In the genomic region with DNA sequence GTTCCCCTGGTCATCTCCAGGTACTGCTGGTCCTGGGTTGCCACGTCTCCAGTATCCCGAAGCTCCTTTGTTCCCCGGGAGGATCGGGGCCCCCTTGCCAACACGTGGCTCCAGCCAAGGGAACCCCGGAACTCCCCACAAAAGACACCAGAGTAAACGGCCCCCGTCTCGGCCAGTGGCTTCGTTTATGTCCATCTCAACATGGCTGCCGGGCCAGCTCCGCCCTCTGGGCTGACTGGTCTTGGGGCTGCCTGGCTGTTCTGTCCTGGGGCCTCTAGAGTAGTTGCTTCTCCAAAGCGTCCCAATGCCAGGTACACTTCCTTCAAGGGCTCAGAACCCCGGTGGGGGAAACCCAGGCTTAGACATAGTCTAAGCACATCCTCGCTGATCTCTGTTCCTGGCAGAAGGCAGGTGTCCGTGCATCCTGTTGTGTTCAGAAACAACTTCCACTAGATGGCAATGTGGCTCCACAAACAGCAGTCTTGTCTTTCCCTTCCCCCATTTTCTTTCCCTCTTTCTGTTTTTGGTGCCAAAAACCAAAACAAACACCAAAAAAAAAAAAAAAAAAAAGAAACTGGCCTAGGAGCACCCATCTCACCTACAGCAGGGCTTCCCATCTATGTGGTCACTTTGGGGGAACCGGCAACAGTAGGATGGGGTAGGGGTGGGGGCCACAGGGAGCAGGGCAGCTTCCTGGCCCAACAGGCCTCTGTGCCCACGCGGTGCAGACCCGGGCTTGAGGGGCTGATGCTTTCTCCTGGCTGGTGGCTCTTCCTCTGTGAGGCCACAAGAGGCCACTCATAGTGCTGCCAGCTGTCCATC, we compare ENCODE assay signal across 8 cellular contexts. TPM values are rescaled to one million over a fixed set of nuclear protein-coding genes. Genes with fewer than 3 reads are reported as not detected.
DNase-seq lines count a peak whose midpoint lies in the region; ATAC-seq and TF ChIP-seq lines count a peak whose summit lies in the region.

No MANE protein-coding gene starts in this region.

- H3K36me3 ChIP-seq in esophagus squamous epithelium, result peaks cover 0 to 11% (median 0%) of the 10 kb centered on the region in 3 donors
- no peaks in the 10 kb centered on the region for H3K36me3 ChIP-seq in neural cell (ENCODE audit: insufficient read depth, low read length)
- H3K36me3 ChIP-seq in tibial artery, result peaks cover 0 to 4% (median 0%) of the 10 kb centered on the region in 3 donors

- H3F3A ChIP-seq in neural cell (ENCODE audit: insufficient read depth, low read length, poor library complexity, severe bottlenecking), result no peaks in the 10 kb centered on the region

- no peak overlapping the region for H3K9ac ChIP-seq in neural cell (ENCODE audit: low read length)

- DNase-seq in CD4-positive, alpha-beta T cell, result peak; percentile 48 to 87 (median 60)
- DNase-seq in HS-5 (ENCODE audit: low read depth), result peak; percentile 28
- DNase-seq in activated CD8-positive, alpha-beta memory T cell treated with anti-CD3 and anti-CD28 coated beads, Interleukin-2, amount 10 ng/mL, durations not matched to agents 7 days and 5 days, result peak; percentile 75
- no peak for DNase-seq in esophagus squamous epithelium (lab: John Stamatoyannopoulos, UW)
- DNase-seq in tibial artery, result peak in 1 of 2 donors; percentile 26
- DNase-seq in NCI-H526 (lab: John Stamatoyannopoulos, UW), result no peak

- H3K4me1 ChIP-seq in esophagus squamous epithelium (peaks cover 10 to 23% (median 16%) of the 10 kb centered on the region in 3 donors), tibial artery (peaks cover 0 to 13% (median 3%) of the 10 kb centered on the region in 4 donors)

- H3K9me2 ChIP-seq in neural cell (ENCODE audit: insufficient read depth, low read length), result no peaks in the 10 kb centered on the region

- H3K9me3 Mint-ChIP-seq in CD4-positive, alpha-beta T cell, result no peaks in the 10 kb centered on the region
- H3K9me3 Mint-ChIP-seq in activated CD8-positive, alpha-beta memory T cell treated with anti-CD3 and anti-CD28 coated beads, Interleukin-2, amount 10 ng/mL, durations not matched to agents 7 days and 5 days (ENCODE audit: low read depth), result no peaks in the 10 kb centered on the region

- no peak for TF ChIP-seq EP300 in neural cell (conservative IDR thresholded peaks at IDR 0.05; ENCODE audit: poor library complexity, severe bottlenecking)

- H3K9me3 ChIP-seq in CD4-positive, alpha-beta T cell (ENCODE audit: control insufficient read depth, low read length), result no peaks in the 10 kb centered on the region
- H3K9me3 ChIP-seq in esophagus squamous epithelium, result no peaks in the 10 kb centered on the region
- no peaks in the 10 kb centered on the region for H3K9me3 ChIP-seq in neural cell (ENCODE audit: low read length)
- no peaks in the 10 kb centered on the region for H3K9me3 ChIP-seq in tibial artery

- CTCF ChIA-PET in CD4-positive, alpha-beta T cell (lab: Charles Lee), result interaction anchor here (0.6 to 1.2 kb wide), 5 partner anchors 12 to 761 kb away, joined by 3 to 6 read pairs (median 3); no protein-coding TSS in a partner anchor
- CTCF ChIA-PET in activated CD8-positive, alpha-beta memory T cell treated with anti-CD3 and anti-CD28 coated beads, Interleukin-2, amount 10 ng/mL, durations not matched to agents 7 days and 5 days (lab: Charles Lee), result interaction anchor here (0.9 to 2.3 kb wide), 4 partner anchors 36 to 214 kb away, joined by 3 to 19 read pairs (median 4); a partner anchor contains a TSS

- H3K27ac ChIP-seq in CD4-positive, alpha-beta T cell (ENCODE audit: low read depth, low read length), result peak overlapping the region; percentile 79
- peak overlapping the region in 3 of 4 donors; percentile 25 to 88 (median 81) for H3K27ac ChIP-seq in esophagus squamous epithelium
- no peak overlapping the region for H3K27ac ChIP-seq in neural cell (ENCODE audit: low read length)
- H3K27ac ChIP-seq in tibial artery, result no peak overlapping the region

- H4K20me1 ChIP-seq in neural cell (ENCODE audit: insufficient read depth), result no peaks in the 10 kb centered on the region

- POLR2A ChIA-PET in CD4-positive, alpha-beta T cell (lab: Charles Lee), result interaction anchor here (1.8 kb wide), 1 partner anchor 17 kb away, joined by 4 read pairs; no protein-coding TSS in a partner anchor

- no peak overlapping the region for H2AFZ ChIP-seq in neural cell (ENCODE audit: low read depth, low read length)

- peak overlapping the region; percentile 71 for H3K4me3 Mint-ChIP-seq in CD4-positive, alpha-beta T cell
- H3K4me3 Mint-ChIP-seq in activated CD8-positive, alpha-beta memory T cell treated with anti-CD3 and anti-CD28 coated beads, Interleukin-2, amount 10 ng/mL, durations not matched to agents 7 days and 5 days, result peak overlapping the region; percentile 63

- TF ChIP-seq RAD21 in neural cell (conservative IDR thresholded peaks at IDR 0.05), result no peak

- ATAC-seq in CD4-positive, alpha-beta T cell (ENCODE audit: poor library complexity), result peak; percentile 78
- ATAC-seq in GM21367 (IDR thresholded peaks at IDR 0.05; ENCODE audit: unreplicated experiment), result peak; percentile 58
- ATAC-seq in activated CD8-positive, alpha-beta memory T cell treated with anti-CD3 and anti-CD28 coated beads, Interleukin-2, amount 10 ng/mL, durations not matched to agents 7 days and 5 days, result peak; percentile 77

- H3K79me2 ChIP-seq in neural cell (replicated peaks; ENCODE audit: insufficient read depth, low read length), result no peaks in the 10 kb centered on the region

- no peak for TF ChIP-seq POLR2A in esophagus squamous epithelium (IDR thresholded peaks at IDR 0.05)

- no peaks in the 10 kb centered on the region for H3K27me3 Mint-ChIP-seq in CD4-positive, alpha-beta T cell
- H3K27me3 Mint-ChIP-seq in activated CD8-positive, alpha-beta memory T cell treated with anti-CD3 and anti-CD28 coated beads, Interleukin-2, amount 10 ng/mL, durations not matched to agents 7 days and 5 days, result no peaks in the 10 kb centered on the region

- H3K4me1 Mint-ChIP-seq in CD4-positive, alpha-beta T cell (ENCODE audit: low read depth), result peaks cover 65% of the 10 kb centered on the region
- peaks cover 50% of the 10 kb centered on the region for H3K4me1 Mint-ChIP-seq in activated CD8-positive, alpha-beta memory T cell treated with anti-CD3 and anti-CD28 coated beads, Interleukin-2, amount 10 ng/mL, durations not matched to agents 7 days and 5 days

- 8 to 26% methylated on average over 3 to 9 of the region's 20 CpGs for WGBS in esophagus squamous epithelium, 2 donors

- intact Hi-C loops in CD4-positive, alpha-beta T cell (cut with DNase I, micrococcal nuclease), result no loop called here
- intact Hi-C loops in esophagus squamous epithelium (cut with DNase I) (no loop called here), tibial artery (cut with DNase I; ENCODE audit: low total_unique reads) (no loop called here)

- peak overlapping the region in 2 of 4 donors; percentile 54 to 65 for H3K4me3 ChIP-seq in esophagus squamous epithelium
- no peak overlapping the region for H3K4me3 ChIP-seq in neural cell (ENCODE audit: low read length)
- no peak overlapping the region for H3K4me3 ChIP-seq in tibial artery

- no peaks in the 10 kb centered on the region for H3K27me3 ChIP-seq in CD4-positive, alpha-beta T cell (ENCODE audit: control insufficient read depth, insufficient read depth, low read length)
- H3K27me3 ChIP-seq in esophagus squamous epithelium, result no peaks in the 10 kb centered on the region
- no peaks in the 10 kb centered on the region for H3K27me3 ChIP-seq in neural cell (ENCODE audit: insufficient read depth, low read depth, low read length)
- no peaks in the 10 kb centered on the region for H3K27me3 ChIP-seq in tibial artery

- H3K27ac Mint-ChIP-seq in CD4-positive, alpha-beta T cell, result peak overlapping the region; percentile 90
- peak overlapping the region; percentile 94 for H3K27ac Mint-ChIP-seq in activated CD8-positive, alpha-beta memory T cell treated with anti-CD3 and anti-CD28 coated beads, Interleukin-2, amount 10 ng/mL, durations not matched to agents 7 days and 5 days

- H3K4me2 ChIP-seq in neural cell (ENCODE audit: low read length), result no peak overlapping the region

- no peak for TF ChIP-seq CTCF in CD4-positive, alpha-beta T cell (IDR thresholded peaks at IDR 0.05)
- TF ChIP-seq CTCF in esophagus squamous epithelium (IDR thresholded peaks at IDR 0.05), result peak; percentile 40 to 84 (median 58)
- TF ChIP-seq CTCF in neural cell (IDR thresholded peaks at IDR 0.05; ENCODE audit: poor library complexity, severe bottlenecking), result peak; percentile 30
- peak; percentile 32 to 37 for TF ChIP-seq CTCF in tibial artery (IDR thresholded peaks at IDR 0.05)

- H3K36me3 Mint-ChIP-seq in CD4-positive, alpha-beta T cell (ENCODE audit: low read depth), result peaks cover 5% of the 10 kb centered on the region
- peaks cover 2% of the 10 kb centered on the region for H3K36me3 Mint-ChIP-seq in activated CD8-positive, alpha-beta memory T cell treated with anti-CD3 and anti-CD28 coated beads, Interleukin-2, amount 10 ng/mL, durations not matched to agents 7 days and 5 days

TF ChIP-seq in neural cell, 6 proteins besides CTCF, POLR2A, EP300 and RAD21 (continues in another document):
- no peak for TF ChIP-seq POLR2AphosphoS5 (IDR thresholded peaks at IDR 0.05)

RNA-seq across cellular contexts. Expression of a gene that starts 35.3 kb away (rescaled TPM):
- 10 to 100 TPM; 25.0 to 28.3 TPM for total RNA-seq in CD4-positive, alpha-beta T cell
- total RNA-seq in activated CD8-positive, alpha-beta memory T cell treated with anti-CD3 and anti-CD28 coated beads, Interleukin-2, amount 10 ng/mL, durations not matched to agents 7 days and 5 days, result 10 to 100 TPM; 30.4 to 40.1 TPM
- 10 to 100 TPM in 2 of 4 donors, 1 to 10 TPM in 2; 8.3 to 17.7 (median 10.8) TPM for total RNA-seq in esophagus squamous epithelium
- polyA plus RNA-seq in neural cell, result 29.7 and 29.8 TPM in 2 replicates
- 24.6 and 26.7 TPM in 2 replicates for polyA minus RNA-seq in neural cell

Comparison
In these comparisons a context has a peak if more than half of its experiments do, and no peak if none do; other contexts are left out.
1. DNase-seq: peak in CD4-positive, alpha-beta T cell (10 of 10), HS-5 (single experiment) and activated CD8-positive, alpha-beta memory T cell treated with anti-CD3 and anti-CD28 coated beads, Interleukin-2, amount 10 ng/mL, durations not matched to agents 7 days and 5 days (single experiment); none in esophagus squamous epithelium (single experiment) and NCI-H526 (0 of 2).
2. H3K27ac ChIP-seq: peak in CD4-positive, alpha-beta T cell (single experiment) and esophagus squamous epithelium (3 of 4); none in neural cell (single experiment) and tibial artery (0 of 2).
3. Peak in every context shown above with its lines, with median percentiles within 50 percentile points of each other: ATAC-seq.